In the genomic region with DNA sequence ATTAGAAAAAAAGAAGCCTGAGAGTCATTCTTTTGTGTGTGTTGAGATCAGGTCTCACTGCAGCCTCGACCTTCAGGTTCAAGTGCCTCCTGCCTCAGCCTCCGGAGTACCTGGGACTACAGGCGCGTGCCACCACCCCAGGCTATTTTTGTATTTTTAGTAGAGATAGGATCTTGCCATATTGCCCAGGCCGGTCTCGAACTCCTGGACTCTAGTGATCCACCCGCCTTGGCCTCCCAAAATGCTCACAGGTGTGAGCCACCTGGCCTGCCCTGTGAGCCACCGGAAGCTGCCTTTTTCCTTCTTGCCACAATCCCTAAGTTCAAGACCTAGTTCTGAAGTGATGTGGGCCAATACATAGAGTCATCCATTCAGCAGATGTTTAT, we compare ENCODE assay signal across 8 cellular contexts. TPM values are rescaled to one million over a fixed set of nuclear protein-coding genes. Genes with fewer than 3 reads are reported as not detected.
A peak's percentile ranks its signal among the peaks of the same experiment; 100 is the strongest.
DNase-seq lines count a peak whose midpoint lies in the region; ATAC-seq and TF ChIP-seq lines count a peak whose summit lies in the region.

No MANE protein-coding gene starts in this region.

- POLR2A ChIA-PET in CD4-positive, alpha-beta memory T cell (lab: Charles Lee; ENCODE audit: partially characterized antibody), result interaction anchor here (0.8 to 2.5 kb wide), 2 partner anchors 579 to 1404 kb away, joined by 4 to 14 read pairs; partner anchors contain the start of gene PLRG1
- POLR2A ChIA-PET in PC-3 (lab: Charles Lee; ENCODE audit: unreplicated experiment), result interaction anchor here (0.6 to 0.7 kb wide), 2 partner anchors 44 to 47 kb away, joined by 4 to 5 read pairs; no protein-coding TSS in a partner anchor

- H3K4me1 Mint-ChIP-seq in CD4-positive, alpha-beta memory T cell, result peaks cover 10 to 38% (median 26%) of the 10 kb centered on the region in 4 donors
- peaks cover 6% of the 10 kb centered on the region for H3K4me1 Mint-ChIP-seq in endothelial cell (ENCODE audit: unreplicated experiment)

- H3K9me3 Mint-ChIP-seq in CD4-positive, alpha-beta memory T cell, result no peaks in the 10 kb centered on the region
- no peaks in the 10 kb centered on the region for H3K9me3 Mint-ChIP-seq in endothelial cell (ENCODE audit: unreplicated experiment)

- intact Hi-C loops in CD4-positive, alpha-beta memory T cell (cut with micrococcal nuclease), result loop anchor here (5.0 kb wide), 1 partner anchor 1622 kb away; no protein-coding TSS in a partner anchor
- intact Hi-C loops in PC-3 (cut with micrococcal nuclease), result no loop called here

- H3K27ac Mint-ChIP-seq in CD4-positive, alpha-beta memory T cell, result peak overlapping the region; percentile 95 to 100 (median 99)
- peak overlapping the region; percentile 73 for H3K27ac Mint-ChIP-seq in endothelial cell (ENCODE audit: unreplicated experiment)

- TSS peak; percentile 65 for BruUV-seq in PC-3 (replicated peaks; lab: Mats Ljungman, UMichigan)

- H3K4me3 ChIP-seq in CD4-positive, alpha-beta memory T cell (ENCODE audit: low read length in 2 of 2), result peak overlapping the region; percentile 47 to 92
- H3K4me3 ChIP-seq in PC-3 (ENCODE audit: low read length), result peak overlapping the region; percentile 89

- peak overlapping the region; percentile 100 for H2AFZ ChIP-seq in PC-3 (ENCODE audit: low read length)

- H3K9ac ChIP-seq in PC-3 (ENCODE audit: low read length), result peak overlapping the region; percentile 97

- no peaks in the 10 kb centered on the region for H3F3A ChIP-seq in PC-3 (ENCODE audit: low read length, unreplicated experiment)

- no peaks in the 10 kb centered on the region for H3K9me3 ChIP-seq in CD4-positive, alpha-beta memory T cell (ENCODE audit: control insufficient read depth in 1 of 2, low read length in 2 of 2)
- H3K9me3 ChIP-seq in PC-3 (ENCODE audit: low read length), result no peaks in the 10 kb centered on the region

- TF ChIP-seq CTCF in PC-3 (conservative IDR thresholded peaks at IDR 0.05; ENCODE audit: low read depth, low read length) (no peak), endothelial cell (IDR thresholded peaks at IDR 0.05; ENCODE audit: unreplicated experiment) (no peak), omental fat pad (IDR thresholded peaks at IDR 0.05) (no peak)

- peak overlapping the region; percentile 83 to 99 (median 99) for H3K4me3 Mint-ChIP-seq in CD4-positive, alpha-beta memory T cell
- H3K4me3 Mint-ChIP-seq in endothelial cell (ENCODE audit: unreplicated experiment), result peak overlapping the region; percentile 87

- no peak for ATAC-seq in PC-3
- peak; percentile 5 for ATAC-seq in omental fat pad (ENCODE audit: low FRiP score)

- peaks cover 6 to 8% of the 10 kb centered on the region in 2 donors for H3K27me3 Mint-ChIP-seq in CD4-positive, alpha-beta memory T cell
- peaks cover 5% of the 10 kb centered on the region for H3K27me3 Mint-ChIP-seq in endothelial cell (ENCODE audit: unreplicated experiment)

- H3K27me3 ChIP-seq in CD4-positive, alpha-beta memory T cell (ENCODE audit: insufficient read depth, low read length), result no peaks in the 10 kb centered on the region
- no peaks in the 10 kb centered on the region for H3K27me3 ChIP-seq in PC-3 (ENCODE audit: low read length)

- H3K4me2 ChIP-seq in PC-3 (ENCODE audit: low read length), result peak overlapping the region; percentile 100

- no peaks in the 10 kb centered on the region for H3K9me2 ChIP-seq in PC-3 (replicated peaks; ENCODE audit: low read length)

- peak overlapping the region; percentile 87 for H3K27ac ChIP-seq in CD4-positive, alpha-beta memory T cell (ENCODE audit: low read depth, low read length)
- peak overlapping the region; percentile 93 for H3K27ac ChIP-seq in PC-3 (ENCODE audit: low read length)

- peaks cover 0 to 6% of the 10 kb centered on the region in 2 donors for H3K36me3 Mint-ChIP-seq in CD4-positive, alpha-beta memory T cell
- H3K36me3 Mint-ChIP-seq in endothelial cell (ENCODE audit: low read depth, unreplicated experiment), result no peaks in the 10 kb centered on the region

- H4K20me1 ChIP-seq in PC-3 (ENCODE audit: low read length), result no peaks in the 10 kb centered on the region

- CTCF ChIA-PET in CD4-positive, alpha-beta memory T cell (lab: Charles Lee; ENCODE audit: partially characterized antibody), result interaction anchor here (1.1 to 2.7 kb wide), 5 partner anchors 9 to 1404 kb away, joined by 3 to 15 read pairs (median 4); partner anchors contain the start of gene PLRG1
- CTCF ChIA-PET in PC-3 (lab: Charles Lee), result interaction anchor here (0.6 to 2.2 kb wide), 3 partner anchors 135 to 295 kb away, joined by 4 to 21 read pairs (median 4); no protein-coding TSS in a partner anchor

- no peak for DNase-seq in CD4-positive, alpha-beta memory T cell
- DNase-seq in PC-3 (no peak), endothelial cell (ENCODE audit: low spot score) (no peak), omental fat pad (ENCODE audit: low spot score) (no peak), NCI-H146 (lab: John Stamatoyannopoulos, UW) (no peak), SKM-1 (lab: John Stamatoyannopoulos, UW; ENCODE audit: unreplicated experiment) (no peak), SHP77 (lab: John Stamatoyannopoulos, UW) (no peak), NCI-H1417 treated with DMSO at 0.1 percent for 48 hours (lab: John Stamatoyannopoulos, UW) (no peak)

- peaks cover 17% of the 10 kb centered on the region for H3K4me1 ChIP-seq in CD4-positive, alpha-beta memory T cell (ENCODE audit: insufficient read depth, low read length)
- H3K4me1 ChIP-seq in PC-3 (ENCODE audit: insufficient read depth, low read length), result peaks cover 11% of the 10 kb centered on the region

- H3K36me3 ChIP-seq in CD4-positive, alpha-beta memory T cell (ENCODE audit: insufficient read depth, low read length), result no peaks in the 10 kb centered on the region
- H3K36me3 ChIP-seq in PC-3 (ENCODE audit: low read depth, low read length), result no peaks in the 10 kb centered on the region

- H3K79me2 ChIP-seq in PC-3 (ENCODE audit: low read length), result no peaks in the 10 kb centered on the region

RNA-seq across cellular contexts. Expression of gene CTSO, which starts 0.4 kb away (rescaled TPM):
- total RNA-seq in CD4-positive, alpha-beta memory T cell, result 10 to 100 TPM; 12.9 to 13.1 TPM
- 10 to 100 TPM; 28.5 to 44.0 TPM for polyA plus RNA-seq in CD4-positive, alpha-beta memory T cell
- total RNA-seq in PC-3 (2014; rRNA removed), result 1.6 and 2.8 TPM in 2 replicates
- 3.5 TPM for total RNA-seq in endothelial cell (ENCODE audit: unreplicated experiment)
- 10 to 100 TPM; 15.3 to 47.1 (median 20.9) TPM for total RNA-seq in omental fat pad

RNA-seq across cellular contexts. Expression of gene TDO2, which starts 50.6 kb away (rescaled TPM):
- total RNA-seq in CD4-positive, alpha-beta memory T cell, result not detected
- not detected for polyA plus RNA-seq in CD4-positive, alpha-beta memory T cell
- not detected in 2 replicates for total RNA-seq in PC-3 (2014; rRNA removed)
- total RNA-seq in endothelial cell (ENCODE audit: unreplicated experiment), result not detected
- under 1 TPM in 1 of 4 donors, not detected in 3; 0.36 TPM for total RNA-seq in omental fat pad
